Comparison of ENCODE assay signal across 8 cellular contexts in the genomic region with DNA sequence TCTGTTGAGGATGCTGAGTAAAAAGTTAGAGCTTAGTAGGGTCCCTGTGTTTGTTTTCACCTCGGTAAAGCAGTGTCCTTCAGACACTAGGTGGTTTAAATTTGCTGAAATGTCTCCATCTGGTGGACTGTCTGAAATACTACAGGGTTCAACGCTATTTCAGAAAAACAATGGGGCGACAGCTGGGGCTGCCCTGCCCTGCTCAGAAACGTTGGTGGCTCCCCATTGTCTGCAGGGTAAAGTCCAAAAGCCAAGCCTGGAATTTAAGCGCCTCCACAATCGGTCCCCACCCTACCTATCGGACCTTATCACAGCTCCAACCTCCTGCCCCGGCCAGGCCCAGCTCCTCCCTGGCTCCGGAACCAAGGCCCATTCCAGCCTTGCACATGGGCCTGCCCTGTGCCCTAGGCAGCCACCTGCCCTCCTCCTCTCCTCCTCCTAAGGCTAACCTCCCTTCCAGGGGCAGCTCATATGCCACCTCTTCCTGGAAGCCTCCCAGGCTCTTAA. TPM values are rescaled to one million over a fixed set of nuclear protein-coding genes. Genes with fewer than 3 reads are reported as not detected.
A peak's percentile ranks its signal among the peaks of the same experiment; 100 is the strongest.
DNase-seq lines count a peak whose midpoint lies in the region; ATAC-seq and TF ChIP-seq lines count a peak whose summit lies in the region.

No MANE protein-coding gene starts in this region.

- CTCF ChIA-PET in AG04450 (lab: Charles Lee): interaction anchor here (0.6 to 7.6 kb wide), 73 partner anchors 8 to 654 kb away, joined by 3 to 353 read pairs (median 4); a partner anchor contains a TSS
- CTCF ChIA-PET in naive thymus-derived CD4-positive, alpha-beta T cell (lab: Charles Lee): interaction anchor here (0.6 to 2.4 kb wide), 14 partner anchors 10 to 632 kb away, joined by 3 to 17 read pairs (median 4); no protein-coding TSS in a partner anchor

- H3K9me3 Mint-ChIP-seq in activated CD4-positive, alpha-beta T cell treated with anti-CD3 and anti-CD28 coated beads, Interleukin-2, amount 10 ng/mL, durations not matched to agents 24 days and 14 days: no peaks in the 10 kb centered on the region
- no peaks in the 10 kb centered on the region for H3K9me3 Mint-ChIP-seq in naive thymus-derived CD4-positive, alpha-beta T cell

- no peak overlapping the region for H3K27ac Mint-ChIP-seq in activated CD4-positive, alpha-beta T cell treated with anti-CD3 and anti-CD28 coated beads, Interleukin-2, amount 10 ng/mL, durations not matched to agents 24 days and 14 days
- no peak overlapping the region for H3K27ac Mint-ChIP-seq in naive thymus-derived CD4-positive, alpha-beta T cell

- ATAC-seq in naive thymus-derived CD4-positive, alpha-beta T cell: peak; percentile 33
- ATAC-seq in HG02970 (IDR thresholded peaks at IDR 0.05; ENCODE audit: low FRiP score, unreplicated experiment) (no peak), GM21515 (IDR thresholded peaks at IDR 0.05; ENCODE audit: unreplicated experiment) (no peak)

- H3K27me3 Mint-ChIP-seq in activated CD4-positive, alpha-beta T cell treated with anti-CD3 and anti-CD28 coated beads, Interleukin-2, amount 10 ng/mL, durations not matched to agents 24 days and 14 days: no peaks in the 10 kb centered on the region
- peaks cover 0 to 2% (median 0%) of the 10 kb centered on the region in 5 donors for H3K27me3 Mint-ChIP-seq in naive thymus-derived CD4-positive, alpha-beta T cell

- H3K4me1 Mint-ChIP-seq in activated CD4-positive, alpha-beta T cell treated with anti-CD3 and anti-CD28 coated beads, Interleukin-2, amount 10 ng/mL, durations not matched to agents 24 days and 14 days: peaks cover 17% of the 10 kb centered on the region
- peaks cover 9 to 30% (median 23%) of the 10 kb centered on the region in 7 donors for H3K4me1 Mint-ChIP-seq in naive thymus-derived CD4-positive, alpha-beta T cell

- H3K4me3 ChIP-seq in AG04450 (ENCODE audit: low read depth, low read length): no peak overlapping the region
- no peak overlapping the region for H3K4me3 ChIP-seq in fibroblast of mammary gland (ENCODE audit: control insufficient read depth, low read depth, low read length)
- H3K4me3 ChIP-seq in naive thymus-derived CD4-positive, alpha-beta T cell (ENCODE audit: low read length): no peak overlapping the region

- TF ChIP-seq CTCF in AG04450 (IDR thresholded peaks at IDR 0.05; ENCODE audit: low read depth, low read length): peak; percentile 76
- TF ChIP-seq CTCF in GM12872 (IDR thresholded peaks at IDR 0.05; ENCODE audit: insufficient read depth, low read depth, low read length): peak; percentile 68
- TF ChIP-seq CTCF in fibroblast of mammary gland (conservative IDR thresholded peaks at IDR 0.05; ENCODE audit: control insufficient read depth, insufficient read depth, low read depth, low read length): peak; percentile 72

- DNase-seq in AG04450 (ENCODE audit: low read depth, low spot score) (no peak), NCI-H1105 (lab: John Stamatoyannopoulos, UW) (peak; percentile 15), fibroblast of mammary gland (ENCODE audit: low read depth) (peak; percentile 69)
- peak; percentile 76 for DNase-seq in activated CD4-positive, alpha-beta T cell treated with anti-CD3 and anti-CD28 coated beads, Interleukin-2, amount 10 ng/mL, durations not matched to agents 24 days and 14 days
- peak in 6 of 9 donors; percentile 22 to 57 (median 48) for DNase-seq in naive thymus-derived CD4-positive, alpha-beta T cell

- H3K27me3 ChIP-seq in AG04450 (ENCODE audit: control insufficient read depth, insufficient read depth, low read length): no peaks in the 10 kb centered on the region
- no peaks in the 10 kb centered on the region for H3K27me3 ChIP-seq in naive thymus-derived CD4-positive, alpha-beta T cell (ENCODE audit: control insufficient read depth in 2 of 2, insufficient read depth in 2 of 2, low read length in 2 of 2)

- no peaks in the 10 kb centered on the region; the same call in 1 of the 2 replicates for H3K9me3 ChIP-seq in AG04450 (ENCODE audit: control insufficient read depth, insufficient read depth, low read length)
- no peaks in the 10 kb centered on the region for H3K9me3 ChIP-seq in naive thymus-derived CD4-positive, alpha-beta T cell (ENCODE audit: control insufficient read depth in 2 of 3, low read length in 3 of 3)

- no peaks in the 10 kb centered on the region for H3K36me3 Mint-ChIP-seq in activated CD4-positive, alpha-beta T cell treated with anti-CD3 and anti-CD28 coated beads, Interleukin-2, amount 10 ng/mL, durations not matched to agents 24 days and 14 days (ENCODE audit: low read depth)
- no peaks in the 10 kb centered on the region for H3K36me3 Mint-ChIP-seq in naive thymus-derived CD4-positive, alpha-beta T cell

- H3K27ac ChIP-seq in AG04450 (ENCODE audit: low read depth, low read length): no peak overlapping the region
- no peak overlapping the region for H3K27ac ChIP-seq in naive thymus-derived CD4-positive, alpha-beta T cell (ENCODE audit: low read depth, low read length)

- H3K4me3 Mint-ChIP-seq in activated CD4-positive, alpha-beta T cell treated with anti-CD3 and anti-CD28 coated beads, Interleukin-2, amount 10 ng/mL, durations not matched to agents 24 days and 14 days: no peak overlapping the region
- no peak overlapping the region for H3K4me3 Mint-ChIP-seq in naive thymus-derived CD4-positive, alpha-beta T cell

- H3K4me1 ChIP-seq in naive thymus-derived CD4-positive, alpha-beta T cell (ENCODE audit: control insufficient read depth in 2 of 2, insufficient read depth in 2 of 2, low read length in 2 of 2): peaks cover 11 to 14% of the 10 kb centered on the region in 2 donors

- intact Hi-C loops in activated CD4-positive, alpha-beta T cell treated with anti-CD3 and anti-CD28 coated beads, Interleukin-2, amount 10 ng/mL, durations not matched to agents 24 days and 14 days (cut with micrococcal nuclease): loop anchor here (1.0 to 10.0 kb wide), 4 partner anchors 83 to 1695 kb away; a partner anchor contains a TSS
- intact Hi-C loops in naive thymus-derived CD4-positive, alpha-beta T cell (cut with micrococcal nuclease): loop anchor here (1.0 to 10.0 kb wide), 7 partner anchors 242 to 838 kb away; a partner anchor contains a TSS

- H3K36me3 ChIP-seq in naive thymus-derived CD4-positive, alpha-beta T cell (ENCODE audit: control insufficient read depth in 2 of 3, insufficient read depth in 3 of 3, low read length in 3 of 3): no peaks in the 10 kb centered on the region

- POLR2A ChIA-PET in AG04450 (lab: Yijun Ruan, JAX): interaction anchor here (0.7 to 1.0 kb wide), 2 partner anchors 283 to 292 kb away, joined by 4 read pairs; no protein-coding TSS in a partner anchor
- POLR2A ChIA-PET in naive thymus-derived CD4-positive, alpha-beta T cell (lab: Charles Lee): interaction anchor here (0.6 to 0.7 kb wide), 2 partner anchors 363 to 446 kb away, joined by 4 to 5 read pairs; no protein-coding TSS in a partner anchor

RNA-seq across cellular contexts. Expression of a gene that starts 4.3 kb away (rescaled TPM):
- 8.9 and 11.0 TPM in 2 replicates for polyA plus RNA-seq in AG04450 (2011; rRNA removed)
- polyA minus RNA-seq in AG04450 (2011; rRNA and poly(A)+ RNA removed): 13.8 and 17.2 TPM in 2 replicates
- 30.5 and 39.3 TPM in 2 replicates for total RNA-seq in activated CD4-positive, alpha-beta T cell treated with anti-CD3 and anti-CD28 coated beads, Interleukin-2, amount 10 ng/mL, durations not matched to agents 24 days and 14 days
- total RNA-seq in naive thymus-derived CD4-positive, alpha-beta T cell: 10 to 100 TPM; 12.1 to 27.5 (median 13.6) TPM
- polyA plus RNA-seq in naive thymus-derived CD4-positive, alpha-beta T cell: 10 to 100 TPM; 13.9 to 20.0 TPM
